Comparison of ENCODE assay signal across 8 cellular contexts in the genomic region with DNA sequence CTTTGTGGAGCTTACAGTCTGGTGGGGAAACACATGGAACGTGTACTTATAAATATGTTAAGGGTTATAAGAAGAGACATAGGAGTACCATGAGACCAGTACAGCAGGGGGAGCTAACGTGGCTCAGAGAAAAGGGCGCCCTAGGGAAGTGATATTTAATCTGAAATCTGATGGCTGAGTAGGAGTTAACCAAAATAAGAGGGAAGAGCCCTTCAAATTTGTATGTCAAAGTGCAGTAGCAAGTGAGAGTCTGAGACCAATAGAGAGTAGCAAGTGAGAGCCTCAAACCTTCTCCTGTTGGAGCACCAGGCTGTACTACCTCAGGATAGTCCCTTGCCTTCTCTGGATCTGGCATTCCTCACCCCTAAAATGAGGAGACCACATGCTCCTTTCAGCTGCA. TPM values are rescaled to one million over a fixed set of nuclear protein-coding genes. Genes with fewer than 3 reads are reported as not detected.
DNase-seq lines count a peak whose midpoint lies in the region; ATAC-seq and TF ChIP-seq lines count a peak whose summit lies in the region.

No MANE protein-coding gene starts in this region.

- H3K4me1 ChIP-seq in IMR-90 (ENCODE audit: control insufficient read depth, insufficient read depth, low read length): peaks cover 21% of the 10 kb centered on the region

- H4K20me1 ChIP-seq in IMR-90 (ENCODE audit: insufficient read depth, low read length): 0 out of 2 replicates have a peak, but pooled peaks cover 5% of the 10 kb centered on the region

- peaks cover 16% of the 10 kb centered on the region for H3K9me1 ChIP-seq in IMR-90 (ENCODE audit: insufficient read depth, low read length)

- H3K4me2 ChIP-seq in IMR-90 (ENCODE audit: low read depth, low read length): peak overlapping the region; percentile 16; the same call in 1 of the 2 replicates

- H2AK5ac ChIP-seq in IMR-90 (ENCODE audit: low read depth, low read length): peak overlapping the region; percentile 66

- H3K56ac ChIP-seq in IMR-90 (ENCODE audit: extremely low read depth, insufficient read depth, low read length): peak overlapping the region; percentile 49

- peak overlapping the region; percentile 54 for H3K18ac ChIP-seq in IMR-90 (ENCODE audit: low read depth, low read length)

- H2BK120ac ChIP-seq in IMR-90 (ENCODE audit: low read depth, low read length): peak overlapping the region; percentile 99

- TF ChIP-seq RAD21 in IMR-90 (IDR thresholded peaks at IDR 0.05; ENCODE audit: low read length): peak; percentile 47

- H3K4ac ChIP-seq in IMR-90 (ENCODE audit: low read depth, low read length): peak overlapping the region; percentile 92

- H3K4me3 Mint-ChIP-seq in CD14-positive monocyte: peak overlapping the region in 1 of 2 donors; percentile 77
- no peak overlapping the region for H3K4me3 Mint-ChIP-seq in activated CD8-positive, alpha-beta T cell treated with anti-CD3 and anti-CD28 coated beads, Interleukin-2, amount 10 ng/mL, durations not matched to agents 7 days and 5 days
- H3K4me3 Mint-ChIP-seq in memory B cell: peak overlapping the region; percentile 57

- no TSS peak for BruUV-seq in IMR-90 (replicated peaks; lab: Mats Ljungman, UMichigan)

- peak overlapping the region; percentile 99 for H3K14ac ChIP-seq in IMR-90 (replicated peaks; ENCODE audit: low read depth, low read length)

- peak overlapping the region; percentile 57; the same call in 1 of the 2 replicates for H4K5ac ChIP-seq in IMR-90 (ENCODE audit: low read depth, low read length)

- TF ChIP-seq CTCF in CD14-positive monocyte (IDR thresholded peaks at IDR 0.05) (peak; percentile 41), IMR-90 (conservative IDR thresholded peaks at IDR 0.05; ENCODE audit: low read depth, low read length) (peak; percentile 49)

- H3K36me3 Mint-ChIP-seq in CD14-positive monocyte: no peaks in the 10 kb centered on the region
- H3K36me3 Mint-ChIP-seq in activated CD8-positive, alpha-beta T cell treated with anti-CD3 and anti-CD28 coated beads, Interleukin-2, amount 10 ng/mL, durations not matched to agents 7 days and 5 days (ENCODE audit: low read depth): no peaks in the 10 kb centered on the region
- H3K36me3 Mint-ChIP-seq in memory B cell: no peaks in the 10 kb centered on the region

- peak overlapping the region; percentile 51; the same call in 1 of the 2 replicates for H3K27ac ChIP-seq in IMR-90 (ENCODE audit: insufficient read depth, low read length)

- H3K4me1 Mint-ChIP-seq in CD14-positive monocyte (peaks cover 39% of the 10 kb centered on the region), memory B cell (peaks cover 32% of the 10 kb centered on the region)
- H3K4me1 Mint-ChIP-seq in activated CD8-positive, alpha-beta T cell treated with anti-CD3 and anti-CD28 coated beads, Interleukin-2, amount 10 ng/mL, durations not matched to agents 7 days and 5 days (ENCODE audit: low read depth): peaks cover 26% of the 10 kb centered on the region

- no peaks in the 10 kb centered on the region for H3K27me3 ChIP-seq in IMR-90 (ENCODE audit: control insufficient read depth, insufficient read depth, low read length)

- H2BK15ac ChIP-seq in IMR-90 (ENCODE audit: low read depth, low read length): peak overlapping the region; percentile 96

- CTCF ChIA-PET in IMR-90 (lab: Yijun Ruan, JAX): interaction anchor here (0.6 to 1.7 kb wide), 5 partner anchors 12 to 366 kb away, joined by 3 to 5 read pairs (median 4); no protein-coding TSS in a partner anchor
- CTCF ChIA-PET in activated CD8-positive, alpha-beta T cell treated with anti-CD3 and anti-CD28 coated beads, Interleukin-2, amount 10 ng/mL, durations not matched to agents 7 days and 5 days (lab: Charles Lee): interaction anchor here (1.3 to 1.8 kb wide), 6 partner anchors 10 to 191 kb away, joined by 3 to 7 read pairs (median 4); a partner anchor contains a TSS

- H3K36me3 ChIP-seq in IMR-90 (ENCODE audit: control insufficient read depth, insufficient read depth, low read length): no peaks in the 10 kb centered on the region

- POLR2A ChIA-PET in IMR-90 (lab: Charles Lee; ENCODE audit: unreplicated experiment): no interaction called here
- POLR2A ChIA-PET in activated CD8-positive, alpha-beta T cell treated with anti-CD3 and anti-CD28 coated beads, Interleukin-2, amount 10 ng/mL, durations not matched to agents 7 days and 5 days (lab: Charles Lee): no interaction called here

- peak overlapping the region; percentile 100 for H2BK20ac ChIP-seq in IMR-90 (ENCODE audit: low read depth, low read length)

- in situ Hi-C loops in IMR-90 (cut with MboI; ENCODE audit: low sequenced_read_pairs): no loop called here

- no peak for DNase-seq in CD14-positive monocyte (ENCODE audit: low spot score)
- peak; percentile 67 for DNase-seq in IMR-90
- peak; percentile 36 for DNase-seq in activated CD8-positive, alpha-beta T cell treated with anti-CD3 and anti-CD28 coated beads, Interleukin-2, amount 10 ng/mL, durations not matched to agents 7 days and 5 days
- peak in 1 of 2 donors; percentile 60 for DNase-seq in memory B cell (ENCODE audit: low spot score in 2 of 2)
- no peak for DNase-seq in T-helper 1 cell

- H3K4me3 ChIP-seq in IMR-90 (ENCODE audit: insufficient read depth, low read depth, low read length): no peak overlapping the region

- peak overlapping the region; percentile 82 to 92 (median 89) for H3K27ac Mint-ChIP-seq in CD14-positive monocyte
- H3K27ac Mint-ChIP-seq in activated CD8-positive, alpha-beta T cell treated with anti-CD3 and anti-CD28 coated beads, Interleukin-2, amount 10 ng/mL, durations not matched to agents 7 days and 5 days: no peak overlapping the region
- peak overlapping the region; percentile 26 for H3K27ac Mint-ChIP-seq in memory B cell

- dilution Hi-C loops in IMR-90 (cut with HindIII; ENCODE audit: low sequenced_read_pairs, unreplicated experiment): no loop called here

- H3K79me1 ChIP-seq in IMR-90 (ENCODE audit: low read depth in 1 of 2, low read length in 2 of 2): peaks cover 10 to 37% of the 10 kb centered on the region in 2 experiments

- ATAC-seq in IMR-90 (ENCODE audit: low read depth): peak; percentile 9; the same call in 1 of the 2 replicates
- ATAC-seq in activated CD8-positive, alpha-beta T cell treated with anti-CD3 and anti-CD28 coated beads, Interleukin-2, amount 10 ng/mL, durations not matched to agents 7 days and 5 days: no peak
- peak; percentile 78 for ATAC-seq in memory B cell (ENCODE audit: low read depth)
- no peak for ATAC-seq in GM18502 (IDR thresholded peaks at IDR 0.05; ENCODE audit: poor library complexity, unreplicated experiment)
- ATAC-seq in HG03280 (IDR thresholded peaks at IDR 0.05; ENCODE audit: unreplicated experiment): no peak
- ATAC-seq in GM21381 (IDR thresholded peaks at IDR 0.05; ENCODE audit: unreplicated experiment): no peak

- no peak for TF ChIP-seq POLR2A in IMR-90 (IDR thresholded peaks at IDR 0.05; ENCODE audit: low read depth, low read length)

- H2AFZ ChIP-seq in IMR-90 (replicated peaks; ENCODE audit: low read length, poor library complexity): peak overlapping the region; percentile 67

- peak overlapping the region; percentile 80 for H2BK5ac ChIP-seq in IMR-90 (ENCODE audit: low read depth, low read length, poor library complexity, severe bottlenecking)

- peaks cover 0 to 3% (median 0%) of the 10 kb centered on the region in 3 donors for H3K27me3 Mint-ChIP-seq in CD14-positive monocyte (ENCODE audit: low read depth in 3 of 3)
- H3K27me3 Mint-ChIP-seq in activated CD8-positive, alpha-beta T cell treated with anti-CD3 and anti-CD28 coated beads, Interleukin-2, amount 10 ng/mL, durations not matched to agents 7 days and 5 days (ENCODE audit: low read depth): no peaks in the 10 kb centered on the region
- H3K27me3 Mint-ChIP-seq in memory B cell: no peaks in the 10 kb centered on the region

- H3K9me3 ChIP-seq in IMR-90 (ENCODE audit: control insufficient read depth, insufficient read depth, low read length): peaks cover 2% of the 10 kb centered on the region; the same call in 1 of the 2 replicates

- WGBS in IMR-90 (ENCODE audit: extremely low coverage in 2 of 2, insufficient read length in 1 of 2), 2 experiments: 50% methylated on average over 1 of the region's 3 CpGs; no CpG with 5 or more reads in 1 of the 2 experiments

- H4K8ac ChIP-seq in IMR-90 (ENCODE audit: low read depth in 2 of 2, low read length in 2 of 2): peak overlapping the region; percentile 51 to 93

- H3K23ac ChIP-seq in IMR-90 (ENCODE audit: low read depth, low read length): peak overlapping the region; percentile 95

- peak overlapping the region; percentile 76 for H2AK9ac ChIP-seq in IMR-90 (replicated peaks; ENCODE audit: low read depth, low read length, poor library complexity)

- H3K9me3 Mint-ChIP-seq in CD14-positive monocyte (peaks cover 0 to 2% (median 0%) of the 10 kb centered on the region in 7 donors), memory B cell (no peaks in the 10 kb centered on the region)
- no peaks in the 10 kb centered on the region for H3K9me3 Mint-ChIP-seq in activated CD8-positive, alpha-beta T cell treated with anti-CD3 and anti-CD28 coated beads, Interleukin-2, amount 10 ng/mL, durations not matched to agents 7 days and 5 days (ENCODE audit: insufficient read depth)

- H4K91ac ChIP-seq in IMR-90 (ENCODE audit: insufficient read depth, low read depth, low read length): peak overlapping the region; percentile 97

- H3K9ac ChIP-seq in IMR-90 (ENCODE audit: low read depth, low read length): no peak overlapping the region

- intact Hi-C loops in CD14-positive monocyte (cut with micrococcal nuclease): loop anchor here (2.0 to 10.0 kb wide), 4 partner anchors 35 to 89 kb away; a partner anchor contains a TSS
- intact Hi-C loops in IMR-90 (cut with micrococcal nuclease): no loop called here

TF ChIP-seq in IMR-90, 13 proteins besides CTCF, POLR2A, EP300 and RAD21 (continues in another document):
- TF ChIP-seq SMC3 (IDR thresholded peaks at IDR 0.05; ENCODE audit: low read depth, low read length): peak; percentile 31; the same call in 1 of the 2 replicates

RNA-seq across cellular contexts. Expression of a gene that starts 6.1 kb away (rescaled TPM):
- polyA plus RNA-seq in CD14-positive monocyte (under 1 TPM; 0.67 to 0.84 TPM), IMR-90 (2012; rRNA removed) (89.6 and 91.2 TPM in 2 replicates)
- total RNA-seq in IMR-90 (2012; rRNA removed): 69.4 and 78.3 TPM in 2 replicates
- 107 and 152 TPM in 2 replicates for polyA plus RNA-seq in IMR-90 (2012; cell fraction: cytosol; rRNA removed)
- 30.7 and 43.9 TPM in 2 replicates for polyA plus RNA-seq in IMR-90 (2012; cell fraction: nucleus; rRNA removed; ENCODE audit: low replicate concordance)
- 1 to 10 TPM; 2.1 to 2.2 TPM for total RNA-seq in activated CD8-positive, alpha-beta T cell treated with anti-CD3 and anti-CD28 coated beads, Interleukin-2, amount 10 ng/mL, durations not matched to agents 7 days and 5 days

RNA-seq across cellular contexts. Expression of a gene that starts 54.4 kb away (rescaled TPM):
- polyA plus RNA-seq in CD14-positive monocyte (100 to 1,000 TPM; 157 to 194 TPM), IMR-90 (2012; rRNA removed) (132 TPM in 2 replicates)
- 88.3 and 101 TPM in 2 replicates for total RNA-seq in IMR-90 (2012; rRNA removed)
- polyA plus RNA-seq in IMR-90 (2012; cell fraction: cytosol; rRNA removed): 80.8 and 87.4 TPM in 2 replicates
- 53.6 and 92.5 TPM in 2 replicates for polyA plus RNA-seq in IMR-90 (2012; cell fraction: nucleus; rRNA removed; ENCODE audit: low replicate concordance)
- 10 to 100 TPM; 56.3 to 57.8 TPM for total RNA-seq in activated CD8-positive, alpha-beta T cell treated with anti-CD3 and anti-CD28 coated beads, Interleukin-2, amount 10 ng/mL, durations not matched to agents 7 days and 5 days

Comparison
In these comparisons a context has a peak if more than half of its experiments do, and no peak if none do; other contexts are left out.
1. DNase-seq: peak in IMR-90 (single experiment) and activated CD8-positive, alpha-beta T cell treated with anti-CD3 and anti-CD28 coated beads, Interleukin-2, amount 10 ng/mL, durations not matched to agents 7 days and 5 days (single experiment); none in CD14-positive monocyte (single experiment) and T-helper 1 cell (0 of 5).
2. ATAC-seq: peak in IMR-90 (single experiment) and memory B cell (single experiment); none in activated CD8-positive, alpha-beta T cell treated with anti-CD3 and anti-CD28 coated beads, Interleukin-2, amount 10 ng/mL, durations not matched to agents 7 days and 5 days (single experiment), GM18502 (single experiment), HG03280 (single experiment) and GM21381 (single experiment).
3. RNA of a gene that starts 6.1 kb away (total RNA-seq): 69.4 to 78.3 TPM in IMR-90; 2.1 to 2.2 TPM in activated CD8-positive, alpha-beta T cell treated with anti-CD3 and anti-CD28 coated beads, Interleukin-2, amount 10 ng/mL, durations not matched to agents 7 days and 5 days; every median in the first group is over 10 times any median in the second.